In the genomic region with DNA sequence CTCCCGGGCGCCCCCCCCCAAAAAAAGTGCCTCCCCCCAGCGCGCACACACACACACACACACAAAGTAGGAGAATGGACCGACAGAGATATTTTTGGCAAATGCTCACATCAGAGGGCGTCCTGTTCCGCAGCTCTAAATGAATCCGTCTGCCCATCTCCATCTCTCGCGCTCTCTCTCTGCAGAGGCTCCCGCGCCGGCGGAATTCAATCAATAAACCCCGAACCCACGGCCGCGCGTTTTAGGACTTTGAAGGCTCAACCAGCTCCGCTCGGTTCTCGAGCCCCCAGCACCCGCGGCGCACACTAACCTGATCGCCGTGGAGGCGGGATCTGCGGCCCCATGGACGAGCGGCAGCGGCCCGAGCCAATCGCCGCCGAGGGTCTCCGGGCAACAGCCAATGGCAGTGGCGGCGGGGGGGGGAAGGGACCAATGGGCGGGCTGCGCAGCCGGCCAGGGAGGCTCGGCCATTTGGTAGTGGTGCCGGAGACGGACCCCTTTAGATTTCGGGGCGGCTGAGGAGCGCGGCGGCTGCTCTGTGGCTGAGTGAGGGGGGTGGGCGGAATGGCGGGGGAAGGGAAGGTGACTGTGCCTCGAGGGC, we compare ENCODE assay signal across 1 cellular context.
TF ChIP-seq lines count a peak whose summit lies in the region.

ANP32A (minus strand) TSS at position 307 of the 601 bp plus-strand sequence; CDS start at position 163, 144 bp downstream.

TF ChIP-seq in neural cell, 6 proteins besides CTCF, POLR2A, EP300 and RAD21 (continued from another document):
- TF ChIP-seq REST (IDR thresholded peaks at IDR 0.05; ENCODE audit: borderline replicate concordance) = no peak
